Comparison of ENCODE assay signal across 25 cellular contexts in the genomic region with DNA sequence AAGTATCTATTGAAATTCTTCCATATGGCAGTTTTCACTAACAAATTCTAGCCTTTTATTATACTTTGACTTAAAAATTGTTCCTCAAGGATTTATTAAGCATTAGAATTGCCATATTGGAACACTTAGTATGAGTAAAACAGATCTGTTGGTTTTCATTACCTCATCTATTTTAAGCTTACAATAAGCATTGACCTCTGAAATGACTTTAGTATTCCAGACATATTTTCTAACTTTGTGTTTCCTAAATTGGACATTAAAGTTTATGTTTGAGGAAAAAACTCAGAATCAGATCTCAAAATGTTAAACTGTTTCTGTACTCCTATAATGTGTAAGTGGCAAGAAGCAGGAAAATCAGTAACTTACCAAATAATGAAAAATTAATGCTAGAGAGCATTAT. TPM values are rescaled to one million over a fixed set of nuclear protein-coding genes. Genes with fewer than 3 reads are reported as not detected.
"Had no signal": no experiment of that assay in that cellular context is flagged by ENCODE, and none has a peak within 500 bp of the region (broad histone marks: within the 10 kb centered on the region; RNA-seq: fewer than 3 reads in every experiment).

No MANE protein-coding gene starts in this region.

- H3K9me3 ChIP-seq: neutrophil, thoracic aorta, upper lobe of left lung had no signal

- H3K79me2 ChIP-seq: parathyroid adenoma had no signal

- H3K27ac Mint-ChIP-seq: activated B cell treated with CpG ODN at 0.5 μM for 24 hours; activated CD4-positive, alpha-beta T cell treated with anti-CD3 and anti-CD28 coated beads for 36 hours; activated T-cell treated with anti-CD3 and anti-CD28 coated beads, Interleukin-2, amount 50 U/mL, for 72 hours; endodermal cell; memory B cell; nephron; T-helper 17 cell had no signal

- H3K4me3 Mint-ChIP-seq: activated B cell treated with CpG ODN at 0.5 μM for 24 hours; activated CD4-positive, alpha-beta T cell treated with anti-CD3 and anti-CD28 coated beads for 36 hours; activated T-cell treated with anti-CD3 and anti-CD28 coated beads, Interleukin-2, amount 50 U/mL, for 72 hours; central memory CD8-positive, alpha-beta T cell; endodermal cell; memory B cell; nephron; T-helper 17 cell had no signal

- H3K4me3 ChIP-seq: breast epithelium, coronary artery, esophagus squamous epithelium, thoracic aorta, upper lobe of left lung had no signal

- H3K9me3 Mint-ChIP-seq: activated T-cell treated with anti-CD3 and anti-CD28 coated beads, Interleukin-2, amount 50 U/mL, for 72 hours; central memory CD8-positive, alpha-beta T cell; memory B cell had no signal

- H2AFZ ChIP-seq: parathyroid adenoma had no signal

- H3K4me1 ChIP-seq: breast epithelium, esophagus squamous epithelium, parathyroid adenoma, upper lobe of left lung had no signal

- H3K27ac ChIP-seq: breast epithelium, coronary artery, esophagus squamous epithelium, neutrophil, parathyroid adenoma, thoracic aorta, upper lobe of left lung had no signal

- H3K27me3 ChIP-seq: breast epithelium, esophagus squamous epithelium, neutrophil, upper lobe of left lung had no signal

- H3K9ac ChIP-seq: parathyroid adenoma had no signal

- H3K4me1 Mint-ChIP-seq: activated B cell treated with CpG ODN at 0.5 μM for 24 hours; activated CD4-positive, alpha-beta T cell treated with anti-CD3 and anti-CD28 coated beads for 36 hours; central memory CD8-positive, alpha-beta T cell; endodermal cell; memory B cell; nephron; T-helper 17 cell had no signal

- DNase-seq: activated B cell treated with CpG ODN at 0.5 μM for 24 hours; activated CD4-positive, alpha-beta T cell treated with anti-CD3 and anti-CD28 coated beads for 36 hours; activated CD4-positive, alpha-beta T cell treated with anti-CD3 and anti-CD28 coated beads, Interleukin-2, amount 50 U/mL, for 4 hours; activated effector memory CD4-positive, alpha-beta T cell treated with anti-CD3 and anti-CD28 coated beads, Interleukin-2, amount 50 U/mL, for 16 hours; activated naive CD4-positive, alpha-beta T cell treated with anti-CD3 and anti-CD28 coated beads, Interleukin-2, amount 50 U/mL, for 16 hours; activated T-cell treated with anti-CD3 and anti-CD28 coated beads, Interleukin-2, amount 50 U/mL, for 72 hours; aorta; endodermal cell; esophagus squamous epithelium; glutamatergic neuron; hippocampal formation; right cardiac atrium; stimulated activated CD4-positive, alpha-beta T cell treated with anti-CD3 and anti-CD28 coated beads, Interleukin-4, amount 100 ng/mL, for 24 hours; stimulated activated naive CD4-positive, alpha-beta T cell treated with Interleukin-2 at 50 U/mL for 16 hours; SW 1271; T-helper 17 cell; upper lobe of left lung had no signal

- H3K27me3 Mint-ChIP-seq: activated B cell treated with CpG ODN at 0.5 μM for 24 hours; activated CD4-positive, alpha-beta T cell treated with anti-CD3 and anti-CD28 coated beads for 36 hours; central memory CD8-positive, alpha-beta T cell; memory B cell; T-helper 17 cell had no signal

RNA-seq across cellular contexts. Expression of gene CSRP2, which starts 48.4 kb away (rescaled TPM):
- total RNA-seq: T-helper 17 cell had no signal
